Comparison of ENCODE assay signal across 5 cellular contexts in genomic region chr2:138042311-138042710, GRCh38.
"Had no signal": no experiment of that assay in that cellular context is flagged by ENCODE, and none has a peak within 500 bp of the region (broad histone marks: within the 10 kb centered on the region; RNA-seq: fewer than 3 reads in every experiment).

No MANE protein-coding gene starts in this region.

- ATAC-seq: GM23338, K562 had no signal

- DNase-seq: H9, HCEC 1CT, IMR-90 had no signal
